In the genomic region with DNA sequence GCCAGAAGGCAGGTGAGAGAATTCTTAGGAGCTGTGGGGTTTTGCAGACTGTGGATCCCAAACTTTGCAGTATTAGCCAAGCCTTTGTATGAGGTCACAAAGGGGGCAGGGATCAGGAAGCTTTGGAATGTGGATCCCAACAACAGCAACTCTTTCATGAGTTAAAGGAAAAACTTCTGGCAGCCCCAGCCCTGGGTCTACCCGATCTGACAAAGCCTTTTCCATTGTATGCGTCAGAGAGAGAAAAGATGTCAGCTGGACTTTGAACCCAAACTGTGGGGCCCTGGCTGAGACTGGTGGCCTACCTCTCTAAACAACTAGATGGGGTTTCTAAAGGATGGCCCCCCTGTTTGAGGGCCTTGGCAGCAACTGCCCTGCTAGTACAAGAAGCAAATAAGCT, we compare ENCODE assay signal across 1 cellular context.
TF ChIP-seq lines count a peak whose summit lies in the region.
"Not testable (repeated sequence)": the region's sequence is repeated elsewhere in the genome, so short reads cannot be mapped to it uniquely, and the experiment has no call there.

No MANE protein-coding gene starts in this region.

TF ChIP-seq in HepG2, 621 proteins besides CTCF, POLR2A, EP300 and RAD21 (continued from another document):
- TF ChIP-seq, protein P1, sequence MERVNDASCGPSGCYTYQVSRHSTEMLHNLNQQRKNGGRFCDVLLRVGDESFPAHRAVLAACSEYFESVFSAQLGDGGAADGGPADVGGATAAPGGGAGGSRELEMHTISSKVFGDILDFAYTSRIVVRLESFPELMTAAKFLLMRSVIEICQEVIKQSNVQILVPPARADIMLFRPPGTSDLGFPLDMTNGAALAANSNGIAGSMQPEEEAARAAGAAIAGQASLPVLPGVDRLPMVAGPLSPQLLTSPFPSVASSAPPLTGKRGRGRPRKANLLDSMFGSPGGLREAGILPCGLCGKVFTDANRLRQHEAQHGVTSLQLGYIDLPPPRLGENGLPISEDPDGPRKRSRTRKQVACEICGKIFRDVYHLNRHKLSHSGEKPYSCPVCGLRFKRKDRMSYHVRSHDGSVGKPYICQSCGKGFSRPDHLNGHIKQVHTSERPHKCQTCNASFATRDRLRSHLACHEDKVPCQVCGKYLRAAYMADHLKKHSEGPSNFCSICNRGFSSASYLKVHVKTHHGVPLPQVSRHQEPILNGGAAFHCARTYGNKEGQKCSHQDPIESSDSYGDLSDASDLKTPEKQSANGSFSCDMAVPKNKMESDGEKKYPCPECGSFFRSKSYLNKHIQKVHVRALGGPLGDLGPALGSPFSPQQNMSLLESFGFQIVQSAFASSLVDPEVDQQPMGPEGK (CRISPR knock-in tag; IDR thresholded peaks at IDR 0.05), result 0 out of 2 replicates have a peak, but pooled peaks have one; percentile 27
- TF ChIP-seq GATAD2A (CRISPR knock-in tag; IDR thresholded peaks at IDR 0.05), result peak; percentile 45; the same call in 1 of the 2 replicates
- TF ChIP-seq CREM (IDR thresholded peaks at IDR 0.05), result 0 out of 2 replicates have a peak, but pooled peaks have one; percentile 20
- TF ChIP-seq CREM (CRISPR knock-in tag; IDR thresholded peaks at IDR 0.05); CREB1 (CRISPR knock-in tag; IDR thresholded peaks at IDR 0.05); SOX6 (IDR thresholded peaks at IDR 0.05); SOX13 (IDR thresholded peaks at IDR 0.05): not testable (repeated sequence)
- peak; percentile 50; the same call in 1 of the 2 replicates for TF ChIP-seq ZBTB21 (CRISPR knock-in tag; IDR thresholded peaks at IDR 0.05)
- 0 out of 2 replicates have a peak, but pooled peaks have one; percentile 33 for TF ChIP-seq RARA (CRISPR knock-in tag; IDR thresholded peaks at IDR 0.05)
- TF ChIP-seq CREB1 (IDR thresholded peaks at IDR 0.05), result peak; percentile 2; the same call in 1 of the 2 replicates
- TF ChIP-seq SSRP1 (CRISPR knock-in tag; IDR thresholded peaks at IDR 0.05), result 0 out of 2 replicates have a peak, but pooled peaks have one; percentile 13
- TF ChIP-seq FOSL2 (CRISPR knock-in tag; IDR thresholded peaks at IDR 0.05), result peak; percentile 26; the same call in 1 of the 2 replicates
- TF ChIP-seq ZNF331 (CRISPR knock-in tag; IDR thresholded peaks at IDR 0.05), result 0 out of 2 replicates have a peak, but pooled peaks have one; percentile 9
- TF ChIP-seq, protein P2, sequence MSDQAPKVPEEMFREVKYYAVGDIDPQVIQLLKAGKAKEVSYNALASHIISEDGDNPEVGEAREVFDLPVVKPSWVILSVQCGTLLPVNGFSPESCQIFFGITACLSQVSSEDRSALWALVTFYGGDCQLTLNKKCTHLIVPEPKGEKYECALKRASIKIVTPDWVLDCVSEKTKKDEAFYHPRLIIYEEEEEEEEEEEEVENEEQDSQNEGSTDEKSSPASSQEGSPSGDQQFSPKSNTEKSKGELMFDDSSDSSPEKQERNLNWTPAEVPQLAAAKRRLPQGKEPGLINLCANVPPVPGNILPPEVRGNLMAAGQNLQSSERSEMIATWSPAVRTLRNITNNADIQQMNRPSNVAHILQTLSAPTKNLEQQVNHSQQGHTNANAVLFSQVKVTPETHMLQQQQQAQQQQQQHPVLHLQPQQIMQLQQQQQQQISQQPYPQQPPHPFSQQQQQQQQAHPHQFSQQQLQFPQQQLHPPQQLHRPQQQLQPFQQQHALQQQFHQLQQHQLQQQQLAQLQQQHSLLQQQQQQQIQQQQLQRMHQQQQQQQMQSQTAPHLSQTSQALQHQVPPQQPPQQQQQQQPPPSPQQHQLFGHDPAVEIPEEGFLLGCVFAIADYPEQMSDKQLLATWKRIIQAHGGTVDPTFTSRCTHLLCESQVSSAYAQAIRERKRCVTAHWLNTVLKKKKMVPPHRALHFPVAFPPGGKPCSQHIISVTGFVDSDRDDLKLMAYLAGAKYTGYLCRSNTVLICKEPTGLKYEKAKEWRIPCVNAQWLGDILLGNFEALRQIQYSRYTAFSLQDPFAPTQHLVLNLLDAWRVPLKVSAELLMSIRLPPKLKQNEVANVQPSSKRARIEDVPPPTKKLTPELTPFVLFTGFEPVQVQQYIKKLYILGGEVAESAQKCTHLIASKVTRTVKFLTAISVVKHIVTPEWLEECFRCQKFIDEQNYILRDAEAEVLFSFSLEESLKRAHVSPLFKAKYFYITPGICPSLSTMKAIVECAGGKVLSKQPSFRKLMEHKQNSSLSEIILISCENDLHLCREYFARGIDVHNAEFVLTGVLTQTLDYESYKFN (CRISPR knock-in tag; conservative IDR thresholded peaks at IDR 0.05), result peak; percentile 65
- TF ChIP-seq HNF4A (CRISPR knock-in tag; IDR thresholded peaks at IDR 0.05), result peak; percentile 70
- TF ChIP-seq KDM6A (CRISPR knock-in tag; IDR thresholded peaks at IDR 0.05; ENCODE audit: low read depth), result peak; percentile 32; the same call in 1 of the 2 replicates
- peak; percentile 84 for TF ChIP-seq SOX6 (CRISPR knock-in tag; IDR thresholded peaks at IDR 0.05)
- 0 out of 2 replicates have a peak, but pooled peaks have one; percentile 37 for TF ChIP-seq SAP130 (CRISPR knock-in tag; IDR thresholded peaks at IDR 0.05; ENCODE audit: low read depth)
- TF ChIP-seq SOX13 (CRISPR knock-in tag; conservative IDR thresholded peaks at IDR 0.05 in 1 of 2, IDR thresholded peaks at IDR 0.05 in 1 of 2), result peak in 1 of 2 experiments; percentile 66; a peak in 2 of 4 replicates
